16 cellular contexts compared by ENCODE assay signal in the genomic region with DNA sequence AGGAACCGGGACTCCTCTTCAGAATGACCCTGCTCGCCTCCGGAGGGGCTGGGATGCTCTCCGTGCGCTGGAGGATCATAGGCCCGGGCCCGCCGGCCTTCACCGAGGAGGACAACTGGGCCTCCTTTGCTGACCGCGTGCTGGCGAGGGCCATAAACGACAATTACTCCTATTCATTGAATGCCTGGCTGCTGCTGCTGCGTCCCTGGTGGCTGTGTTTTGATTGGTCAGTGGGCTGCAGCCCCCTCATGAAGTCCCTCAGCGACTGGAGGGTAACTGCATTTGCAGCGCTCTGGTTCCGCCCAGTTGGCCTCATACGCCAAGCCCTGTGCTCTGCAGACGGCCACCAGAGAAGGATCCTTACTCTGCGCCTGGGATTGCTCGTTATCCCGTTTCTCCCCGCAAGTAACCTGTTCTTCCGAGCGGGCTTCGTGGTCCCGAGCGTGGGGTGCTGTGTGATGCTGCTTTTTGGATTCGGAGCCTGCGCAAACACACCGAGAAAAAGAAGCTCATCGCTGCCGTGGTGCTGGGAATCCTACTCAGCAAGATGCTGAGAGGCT. TPM values are rescaled to one million over a fixed set of nuclear protein-coding genes. Genes with fewer than 3 reads are reported as not detected.
A peak's percentile ranks its signal among the peaks of the same experiment; 100 is the strongest.
DNase-seq lines count a peak whose midpoint lies in the region; ATAC-seq and TF ChIP-seq lines count a peak whose summit lies in the region.
"Had no signal": no experiment of that assay in that cellular context is flagged by ENCODE, and none has a peak within 500 bp of the region (broad histone marks: within the 10 kb centered on the region; RNA-seq: fewer than 3 reads in every experiment).

No MANE protein-coding gene starts in this region.

- H4K20me1 ChIP-seq in SK-N-SH (ENCODE audit: insufficient read depth): no peaks in the 10 kb centered on the region

- peaks cover 7% of the 10 kb centered on the region for H3F3A ChIP-seq in SK-N-SH (replicated peaks; ENCODE audit: insufficient read depth)

- H2BK12ac ChIP-seq in trophoblast cell (ENCODE audit: low read length): no peak overlapping the region

- POLR2A ChIA-PET in SK-N-SH (lab: Yijun Ruan, JAX): no interaction called here

- H3K9ac ChIP-seq in SK-N-SH: no peak overlapping the region
- no peak overlapping the region for H3K9ac ChIP-seq in trophoblast cell (ENCODE audit: low read length)
- H3K9ac ChIP-seq: parathyroid adenoma had no signal

- no peak overlapping the region for H3K14ac ChIP-seq in trophoblast cell (ENCODE audit: low read length)

- DNase-seq in SK-N-SH: no peak
- DNase-seq in iPS DF 6.9 (ENCODE audit: low read depth, low spot score): no peak
- DNase-seq in trophoblast cell: no peak
- DNase-seq in foreskin melanocyte: no peak
- DNase-seq in mucosa of gallbladder (ENCODE audit: low spot score): no peak
- DNase-seq in NCI-H2107 treated with DMSO at 0.1 percent for 48 hours (lab: John Stamatoyannopoulos, UW; ENCODE audit: unreplicated experiment): no peak
- DNase-seq: activated effector memory CD4-positive, alpha-beta T cell treated with Interleukin-2 at 50 U/mL for 16 hours; midbrain; NCI-H2029; NCI-H524 treated with DMSO at 0.1 percent for 48 hours had no signal

- peak overlapping the region in 1 of 2 experiments; percentile 21; a peak in 1 of 4 replicates for H3K4me3 ChIP-seq in SK-N-SH (ENCODE audit: low read depth in 2 of 2, low read length in 1 of 2)
- peak overlapping the region; percentile 53 for H3K4me3 ChIP-seq in WI38 (ENCODE audit: low read depth, low read length)
- H3K4me3 ChIP-seq in iPS DF 6.9 (ENCODE audit: low read length): peak overlapping the region; percentile 21; the same call in 1 of the 2 replicates
- no peak overlapping the region for H3K4me3 ChIP-seq in trophoblast cell (ENCODE audit: low read depth, low read length)

- H3K27me3 ChIP-seq in SK-N-SH (ENCODE audit: insufficient read depth): peaks cover 95% of the 10 kb centered on the region
- peaks cover 22% of the 10 kb centered on the region for H3K27me3 ChIP-seq in iPS DF 6.9 (ENCODE audit: control insufficient read depth, insufficient read depth, low read length)
- peaks cover 10% of the 10 kb centered on the region for H3K27me3 ChIP-seq in trophoblast cell (ENCODE audit: insufficient read depth, low read length)

- H4K12ac ChIP-seq in trophoblast cell (ENCODE audit: low read depth, low read length): no peak overlapping the region

- ATAC-seq in SK-N-SH treated with all-trans-retinoic acid at 6 μM for 48 hours: no peak; the same call in 1 of the 3 replicates

- TF ChIP-seq CTCF in SK-N-SH (IDR thresholded peaks at IDR 0.05) (no peak), WI38 (IDR thresholded peaks at IDR 0.05; ENCODE audit: low read depth, low read length) (no peak)

- H3K9me3 ChIP-seq in SK-N-SH (no peaks in the 10 kb centered on the region), iPS DF 6.9 (ENCODE audit: control insufficient read depth, insufficient read depth, low read length) (no peaks in the 10 kb centered on the region), trophoblast cell (ENCODE audit: insufficient read depth, low read depth, low read length) (peaks cover 13% of the 10 kb centered on the region)
- H3K9me3 ChIP-seq: Caco-2 had no signal

- H3K4me2 ChIP-seq in SK-N-SH (peak overlapping the region; percentile 50; the same call in 1 of the 2 replicates), trophoblast cell (ENCODE audit: low read length) (peak overlapping the region; percentile 40)

- H3K27ac ChIP-seq in SK-N-SH (ENCODE audit: low read depth in 2 of 2, low read length in 1 of 2): no peak overlapping the region
- no peak overlapping the region for H3K27ac ChIP-seq in iPS DF 6.9 (ENCODE audit: low read length)
- H3K27ac ChIP-seq in trophoblast cell (ENCODE audit: low read depth, low read length): no peak overlapping the region
- H3K27ac ChIP-seq: 22Rv1, ascending aorta, parathyroid adenoma had no signal

- no peaks in the 10 kb centered on the region for H3K4me1 ChIP-seq in SK-N-SH (ENCODE audit: control insufficient read depth in 1 of 2, insufficient read depth in 2 of 2, low read depth in 1 of 2, low read length in 1 of 2)
- peaks cover 1% of the 10 kb centered on the region; the same call in 1 of the 2 replicates for H3K4me1 ChIP-seq in iPS DF 6.9 (ENCODE audit: control insufficient read depth, insufficient read depth, low read length)
- H3K4me1 ChIP-seq in trophoblast cell (ENCODE audit: control insufficient read depth in 1 of 2, insufficient read depth in 2 of 2, low read length in 2 of 2): no peaks in the 10 kb centered on the region
- H3K4me1 ChIP-seq: ascending aorta, Caco-2, parathyroid adenoma had no signal

- no peaks in the 10 kb centered on the region for H3K9me2 ChIP-seq in SK-N-SH

- no peak overlapping the region for H3K18ac ChIP-seq in trophoblast cell (ENCODE audit: low read length)

- no peak for TF ChIP-seq EP300 in SK-N-SH (IDR thresholded peaks at IDR 0.05; ENCODE audit: borderline replicate concordance in 1 of 2, low read depth in 1 of 2, low read length in 1 of 2)

- no peak overlapping the region; the same call in 1 of the 2 replicates for H2AFZ ChIP-seq in SK-N-SH (ENCODE audit: low read depth)
- no peak overlapping the region for H2AFZ ChIP-seq in trophoblast cell (ENCODE audit: insufficient read depth, low read length, poor library complexity)
- H2AFZ ChIP-seq: parathyroid adenoma had no signal

- H2BK120ac ChIP-seq in trophoblast cell (ENCODE audit: insufficient read depth, low read length, poor library complexity): no peak overlapping the region

- no peak overlapping the region for H3K23ac ChIP-seq in trophoblast cell (ENCODE audit: low read length)

- no peak overlapping the region for H4K91ac ChIP-seq in trophoblast cell (ENCODE audit: low read depth, low read length)

- CTCF ChIA-PET in SK-N-SH (lab: Yijun Ruan, JAX): no interaction called here

- no peaks in the 10 kb centered on the region for H3K36me3 ChIP-seq in SK-N-SH (replicated peaks in 1 of 2; ENCODE audit: control insufficient read depth in 1 of 2, insufficient read depth in 2 of 2, low read length in 1 of 2)
- no peaks in the 10 kb centered on the region for H3K36me3 ChIP-seq in iPS DF 6.9 (ENCODE audit: control insufficient read depth, insufficient read depth, low read length)
- H3K36me3 ChIP-seq in trophoblast cell (ENCODE audit: control insufficient read depth in 1 of 2, insufficient read depth in 2 of 2, low read length in 2 of 2): no peaks in the 10 kb centered on the region
- H3K36me3 ChIP-seq: ascending aorta had no signal

- no peaks in the 10 kb centered on the region for H3K79me2 ChIP-seq in SK-N-SH (ENCODE audit: insufficient read depth)
- no peaks in the 10 kb centered on the region for H3K79me2 ChIP-seq in trophoblast cell (ENCODE audit: control insufficient read depth, insufficient read depth, low read length, poor library complexity)
- H3K79me2 ChIP-seq: parathyroid adenoma had no signal

- no peak overlapping the region for H2BK5ac ChIP-seq in trophoblast cell (ENCODE audit: low read depth, low read length, poor library complexity)

- 27% methylated on average over 23 of the region's 33 CpGs for WGBS in SK-N-SH (ENCODE audit: low lambda C conversion rate)
- no CpG with 5 or more reads among the region's 33 CpGs for WGBS in iPS DF 6.9 (ENCODE audit: insufficient coverage, insufficient read length)
- no CpG with 5 or more reads among the region's 33 CpGs for WGBS in trophoblast cell (ENCODE audit: extremely low coverage, insufficient coverage, insufficient read length)

- no peak for TF ChIP-seq RAD21 in SK-N-SH (IDR thresholded peaks at IDR 0.05; ENCODE audit: low read length)

- H3K4ac ChIP-seq in trophoblast cell (ENCODE audit: low read depth, low read length): no peak overlapping the region

- H2AK5ac ChIP-seq in trophoblast cell (ENCODE audit: low read length): no peak overlapping the region

- H4K8ac ChIP-seq in trophoblast cell (ENCODE audit: low read depth, low read length): no peak overlapping the region

- no peaks in the 10 kb centered on the region for H3K79me1 ChIP-seq in trophoblast cell (ENCODE audit: low read length)

TF ChIP-seq in SK-N-SH, 30 proteins besides CTCF, POLR2A, EP300 and RAD21 (continues in another document):
- no peak for TF ChIP-seq POLR2AphosphoS5 (IDR thresholded peaks at IDR 0.05; ENCODE audit: low read depth, low read length)

TF ChIP-seq in SK-N-SH treated with all-trans-retinoic acid at 6 μM for 48 hours, 23 proteins besides CTCF, POLR2A, EP300 and RAD21 (continues in another document):
- TF ChIP-seq SNAI2 (CRISPR knock-in tag; IDR thresholded peaks at IDR 0.05) (no peak), TCF4 (CRISPR knock-in tag; IDR thresholded peaks at IDR 0.05; ENCODE audit: borderline replicate concordance) (no peak), ZNF70 (CRISPR knock-in tag; IDR thresholded peaks at IDR 0.05) (no peak), GLIS3 (CRISPR knock-in tag; IDR thresholded peaks at IDR 0.05) (no peak), RARB (CRISPR knock-in tag; IDR thresholded peaks at IDR 0.05) (no peak)
- TF ChIP-seq, protein P1, sequence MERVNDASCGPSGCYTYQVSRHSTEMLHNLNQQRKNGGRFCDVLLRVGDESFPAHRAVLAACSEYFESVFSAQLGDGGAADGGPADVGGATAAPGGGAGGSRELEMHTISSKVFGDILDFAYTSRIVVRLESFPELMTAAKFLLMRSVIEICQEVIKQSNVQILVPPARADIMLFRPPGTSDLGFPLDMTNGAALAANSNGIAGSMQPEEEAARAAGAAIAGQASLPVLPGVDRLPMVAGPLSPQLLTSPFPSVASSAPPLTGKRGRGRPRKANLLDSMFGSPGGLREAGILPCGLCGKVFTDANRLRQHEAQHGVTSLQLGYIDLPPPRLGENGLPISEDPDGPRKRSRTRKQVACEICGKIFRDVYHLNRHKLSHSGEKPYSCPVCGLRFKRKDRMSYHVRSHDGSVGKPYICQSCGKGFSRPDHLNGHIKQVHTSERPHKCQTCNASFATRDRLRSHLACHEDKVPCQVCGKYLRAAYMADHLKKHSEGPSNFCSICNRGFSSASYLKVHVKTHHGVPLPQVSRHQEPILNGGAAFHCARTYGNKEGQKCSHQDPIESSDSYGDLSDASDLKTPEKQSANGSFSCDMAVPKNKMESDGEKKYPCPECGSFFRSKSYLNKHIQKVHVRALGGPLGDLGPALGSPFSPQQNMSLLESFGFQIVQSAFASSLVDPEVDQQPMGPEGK (CRISPR knock-in tag; IDR thresholded peaks at IDR 0.05; ENCODE audit: borderline replicate concordance): no peak

RNA-seq across cellular contexts. Expression of a gene that starts 16.6 kb away (rescaled TPM):
- polyA plus RNA-seq in SK-N-SH (2012; rRNA removed): not detected in 2 replicates
- polyA plus RNA-seq in SK-N-SH (2012; cell fraction: cytosol; rRNA removed): not detected in 2 replicates
- not detected in 2 replicates for polyA plus RNA-seq in SK-N-SH (2012; cell fraction: nucleus; rRNA removed)
- polyA plus RNA-seq in trophoblast cell (2013): not detected in 2 replicates
- not detected for total RNA-seq in mucosa of gallbladder
- total RNA-seq: ascending aorta, Caco-2 had no signal

RNA-seq across cellular contexts. Expression of a gene that starts 33.0 kb away (rescaled TPM):
- polyA plus RNA-seq in SK-N-SH (2012; rRNA removed): not detected in 2 replicates
- not detected in 2 replicates for polyA plus RNA-seq in SK-N-SH (2012; cell fraction: cytosol; rRNA removed)
- polyA plus RNA-seq in SK-N-SH (2012; cell fraction: nucleus; rRNA removed): not detected in 2 replicates
- polyA plus RNA-seq in trophoblast cell (2013): 0.04 TPM in 2 replicates
- total RNA-seq in mucosa of gallbladder: not detected
- total RNA-seq: ascending aorta, Caco-2 had no signal
